2 cellular contexts compared by ENCODE assay signal in genomic region chr4:26141916-26142638, GRCh38.
TF ChIP-seq lines count a peak whose summit lies in the region.

No MANE protein-coding gene starts in this region.

TF ChIP-seq in liver, 16 proteins besides CTCF, POLR2A, EP300 and RAD21 (continued from another document):
- no peak for TF ChIP-seq ZBTB33 (IDR thresholded peaks at IDR 0.05)

TF ChIP-seq in HepG2, 621 proteins besides CTCF, POLR2A, EP300 and RAD21:
- TF ChIP-seq RERE (CRISPR knock-in tag; IDR thresholded peaks at IDR 0.05; ENCODE audit: low read depth) (no peak), ARID3A (IDR thresholded peaks at IDR 0.05; ENCODE audit: low read depth, low read length) (no peak), MBD4 (IDR thresholded peaks at IDR 0.05; ENCODE audit: borderline replicate concordance, low read length) (no peak), MYC (CRISPR knock-in tag; IDR thresholded peaks at IDR 0.05; ENCODE audit: borderline replicate concordance) (no peak), HMG20A (CRISPR knock-in tag; IDR thresholded peaks at IDR 0.05; ENCODE audit: borderline replicate concordance) (no peak), CENPX (CRISPR knock-in tag; IDR thresholded peaks at IDR 0.05) (no peak)
